ENCODE assay signal across 33 cellular contexts in genomic region chr1:93503816-93504215, GRCh38.
"Had no signal": no experiment of that assay in that cellular context is flagged by ENCODE, and none has a peak within 500 bp of the region (broad histone marks: within the 10 kb centered on the region; RNA-seq: fewer than 3 reads in every experiment).

No MANE protein-coding gene starts in this region.

- H3K27me3 ChIP-seq: adrenal gland, body of pancreas, brain microvascular endothelial cell, breast epithelium had no signal

- ATAC-seq: activated CD8-positive, alpha-beta T cell treated with anti-CD3 and anti-CD28 coated beads for 36 hours; activated naive CD4-positive, alpha-beta T cell treated with anti-CD3 and anti-CD28 coated beads, Interleukin-2, amount 50 U/mL, for 72 hours; activated T-cell treated with anti-CD3 and anti-CD28 coated beads, Interleukin-2, amount 50 U/mL, for 4 hours; activated T-cell treated with anti-CD3 and anti-CD28 coated beads, Interleukin-2, amount 50 U/mL, for 72 hours; activated T-helper 17 cell treated with anti-CD3 and anti-CD28 coated beads, Interleukin-2, amount 50 U/mL, for 72 hours; body of pancreas had no signal

- H3K4me3 ChIP-seq: adrenal gland, body of pancreas, breast epithelium had no signal

- H3K4me1 ChIP-seq: adrenal gland, body of pancreas, breast epithelium had no signal

- H3K36me3 ChIP-seq: adrenal gland, brain microvascular endothelial cell, breast epithelium had no signal

- H3K27ac ChIP-seq: adrenal gland, body of pancreas, brain microvascular endothelial cell, breast epithelium, VCaP had no signal

- H3K9me3 ChIP-seq: adrenal gland, body of pancreas, breast epithelium had no signal

- FAIRE-seq: astrocyte, TTC549 had no signal

- DNase-seq: activated B cell treated with CpG ODN at 0.5 μM for 24 hours; activated CD4-positive, alpha-beta memory T cell treated with anti-CD3 and anti-CD28 coated beads for 36 hours; activated CD4-positive, alpha-beta T cell treated with anti-CD3 and anti-CD28 coated beads for 4 hours; activated CD4-positive, alpha-beta T cell treated with anti-CD3 and anti-CD28 coated beads, Interleukin-2, amount 10 ng/mL, durations not matched to agents 24 days and 14 days; activated CD4-positive, alpha-beta T cell treated with anti-CD3 and anti-CD28 coated beads, Interleukin-2, amount 50 U/mL, for 1 hour; activated CD4-positive, alpha-beta T cell treated with anti-CD3 and anti-CD28 coated beads, Interleukin-2, amount 50 U/mL, for 4 hours; activated CD4-positive, CD25-positive, alpha-beta regulatory T cell treated with anti-CD3 and anti-CD28 coated beads, Interleukin-2, amount 50 U/mL, for 72 hours; activated CD8-positive, alpha-beta memory T cell treated with anti-CD3 and anti-CD28 coated beads, Interleukin-2, amount 50 U/mL, for 4 hours; activated CD8-positive, alpha-beta T cell treated with anti-CD3 and anti-CD28 coated beads for 36 hours; activated effector memory CD4-positive, alpha-beta T cell treated with anti-CD3 and anti-CD28 coated beads, Interleukin-2, amount 50 U/mL, for 16 hours; activated gamma-delta T cell treated with Interleukin-2 at 50 U/mL for 16 hours; activated naive CD4-positive, alpha-beta T cell; activated naive CD4-positive, alpha-beta T cell treated with anti-CD3 and anti-CD28 coated beads for 36 hours; activated naive CD4-positive, alpha-beta T cell treated with anti-CD3 and anti-CD28 coated beads, Interleukin-2, amount 50 U/mL, for 16 hours; activated naive CD8-positive, alpha-beta T cell treated with anti-CD3 and anti-CD28 coated beads for 36 hours; activated T-cell treated with anti-CD3 and anti-CD28 coated beads for 4 hours; activated T-cell treated with anti-CD3 and anti-CD28 coated beads, Interleukin-2, amount 50 U/mL, for 1 hour; activated T-cell treated with anti-CD3 and anti-CD28 coated beads, Interleukin-2, amount 50 U/mL, for 4 hours; activated T-cell treated with anti-CD3 and anti-CD28 coated beads, Interleukin-2, amount 50 U/mL, for 72 hours; adrenal gland; amniotic stem cell; aorta; body of pancreas; brain microvascular endothelial cell; central memory CD4-positive, alpha-beta T cell; T-helper 2 cell; T-helper 9 cell had no signal
